28 cellular contexts compared by ENCODE assay signal in the genomic region with DNA sequence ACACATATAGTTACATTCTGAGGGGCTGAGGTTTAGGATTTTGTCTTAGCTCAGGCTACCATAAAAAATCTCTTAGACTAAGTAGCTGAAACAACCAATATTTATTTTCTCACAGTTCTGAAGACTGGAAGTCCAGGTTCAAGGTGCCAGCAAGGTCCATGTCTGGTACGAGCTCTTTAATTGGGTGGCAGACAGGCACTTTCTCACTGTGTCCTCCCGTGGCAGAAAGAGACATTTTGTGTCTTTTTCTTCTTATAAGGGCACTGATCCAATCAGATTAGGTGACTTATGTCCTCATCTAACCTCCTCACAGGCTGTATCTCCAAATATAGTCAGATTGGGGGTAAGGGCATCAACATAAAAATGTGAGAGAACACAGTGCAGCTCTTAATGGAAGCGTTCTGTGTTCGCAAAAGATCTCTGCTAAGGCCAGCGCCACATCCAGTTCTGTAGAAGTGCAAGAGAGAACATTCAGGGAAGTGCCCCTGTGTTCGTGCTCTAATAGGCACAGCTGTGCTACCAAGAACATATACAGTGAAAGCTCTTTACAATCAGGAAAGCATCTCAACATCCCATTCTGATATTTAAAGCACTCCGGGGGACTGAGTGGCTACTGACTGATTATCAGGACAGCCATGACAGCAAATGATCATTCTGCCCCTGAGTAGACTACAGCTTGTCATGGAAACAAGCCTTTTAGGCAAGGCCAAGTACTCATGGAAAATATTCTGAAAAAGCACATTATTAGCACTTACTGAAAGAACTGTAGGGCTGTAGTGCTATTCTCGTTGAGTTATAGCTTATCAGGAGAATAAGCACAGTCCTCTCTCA.
"Had no signal": no experiment of that assay in that cellular context is flagged by ENCODE, and none has a peak within 500 bp of the region (broad histone marks: within the 10 kb centered on the region; RNA-seq: fewer than 3 reads in every experiment).

No MANE protein-coding gene starts in this region.

- DNase-seq: activated CD4-positive, alpha-beta memory T cell treated with anti-CD3 and anti-CD28 coated beads for 36 hours; activated CD4-positive, alpha-beta T cell treated with anti-CD3 and anti-CD28 coated beads, Interleukin-2, amount 10 ng/mL, durations not matched to agents 24 days and 14 days; activated CD8-positive, alpha-beta memory T cell treated with anti-CD3 and anti-CD28 coated beads, Interleukin-2, amount 50 U/mL, for 4 hours; activated effector memory CD4-positive, alpha-beta T cell treated with anti-CD3 and anti-CD28 coated beads, Interleukin-2, amount 50 U/mL, for 16 hours; activated naive CD4-positive, alpha-beta T cell treated with anti-CD3 and anti-CD28 coated beads for 36 hours; activated naive CD8-positive, alpha-beta T cell treated with anti-CD3 and anti-CD28 coated beads for 36 hours; activated T-cell treated with anti-CD3 and anti-CD28 coated beads, Interleukin-2, amount 50 U/mL, for 1 hour; effector memory CD8-positive, alpha-beta T cell; head of caudate nucleus; hippocampal formation; immature natural killer cell; kidney; left colon; mammary epithelial cell; nephron progenitor cell; ovary; retina; stimulated activated CD4-positive, alpha-beta T cell treated with anti-CD3 and anti-CD28 coated beads, Interleukin-12 subunit alpha, Interleukin-12 subunit beta, amount 100 ng/mL, for 4 hours; stimulated activated CD4-positive, alpha-beta T cell treated with anti-CD3 and anti-CD28 coated beads, Interleukin-4, amount 100 ng/mL, for 24 hours; stimulated activated naive CD8-positive, alpha-beta T cell treated with anti-CD3 and anti-CD28 coated beads, Interleukin-15, amount 100 ng/mL, for 72 hours; substantia nigra; T-helper 9 cell; tibial artery; upper lobe of right lung; WERI-Rb-1 had no signal

- H3K4me3 Mint-ChIP-seq: activated CD4-positive, alpha-beta memory T cell treated with anti-CD3 and anti-CD28 coated beads for 36 hours; activated CD4-positive, alpha-beta T cell treated with anti-CD3 and anti-CD28 coated beads, Interleukin-2, amount 10 ng/mL, durations not matched to agents 24 days and 14 days; activated naive CD4-positive, alpha-beta T cell treated with anti-CD3 and anti-CD28 coated beads for 36 hours; activated naive CD8-positive, alpha-beta T cell treated with anti-CD3 and anti-CD28 coated beads for 36 hours; activated T-helper 1 cell treated with anti-CD3 and anti-CD28 coated beads, Interleukin-12 subunit alpha, Interleukin-12 subunit beta, Interleukin-2, Interleukin-4 antibody, amounts not matched to agents 30 ng/mL and 10 ng/mL and 1 ng/mL, durations not matched to agents 14 hours and 24 hours and 36 hours; brain; effector memory CD8-positive, alpha-beta T cell; immature natural killer cell; nephron progenitor cell; stimulated activated memory B cell treated with anti-CD40 and anti-IgM and Interleukin-4, amounts not matched to agents 10 μg/mL and 1 μg/mL and 100 μg/mL, for 72 hours; stimulated activated naive CD8-positive, alpha-beta T cell treated with anti-CD3 and anti-CD28 coated beads, Interleukin-15, amount 100 ng/mL, for 72 hours had no signal

- H3K9me3 Mint-ChIP-seq: activated CD4-positive, alpha-beta memory T cell treated with anti-CD3 and anti-CD28 coated beads for 36 hours; activated naive CD8-positive, alpha-beta T cell treated with anti-CD3 and anti-CD28 coated beads for 36 hours; brain; nephron progenitor cell; stimulated activated memory B cell treated with anti-CD40 and anti-IgM and Interleukin-4, amounts not matched to agents 10 μg/mL and 1 μg/mL and 100 μg/mL, for 72 hours had no signal

- H3K36me3 Mint-ChIP-seq: activated CD4-positive, alpha-beta memory T cell treated with anti-CD3 and anti-CD28 coated beads for 36 hours; activated naive CD8-positive, alpha-beta T cell treated with anti-CD3 and anti-CD28 coated beads for 36 hours; brain; immature natural killer cell; stimulated activated memory B cell treated with anti-CD40 and anti-IgM and Interleukin-4, amounts not matched to agents 10 μg/mL and 1 μg/mL and 100 μg/mL, for 72 hours had no signal

- H3K27ac Mint-ChIP-seq: activated CD4-positive, alpha-beta memory T cell treated with anti-CD3 and anti-CD28 coated beads for 36 hours; activated CD4-positive, alpha-beta T cell treated with anti-CD3 and anti-CD28 coated beads, Interleukin-2, amount 10 ng/mL, durations not matched to agents 24 days and 14 days; activated naive CD4-positive, alpha-beta T cell treated with anti-CD3 and anti-CD28 coated beads for 36 hours; activated naive CD8-positive, alpha-beta T cell treated with anti-CD3 and anti-CD28 coated beads for 36 hours; activated T-helper 1 cell treated with anti-CD3 and anti-CD28 coated beads, Interleukin-12 subunit alpha, Interleukin-12 subunit beta, Interleukin-2, Interleukin-4 antibody, amounts not matched to agents 30 ng/mL and 10 ng/mL and 1 ng/mL, durations not matched to agents 14 hours and 24 hours and 36 hours; effector memory CD8-positive, alpha-beta T cell; immature natural killer cell; nephron progenitor cell; stimulated activated memory B cell treated with anti-CD40 and anti-IgM and Interleukin-4, amounts not matched to agents 10 μg/mL and 1 μg/mL and 100 μg/mL, for 72 hours; stimulated activated naive CD8-positive, alpha-beta T cell treated with anti-CD3 and anti-CD28 coated beads, Interleukin-15, amount 100 ng/mL, for 72 hours had no signal

- H3K4me1 Mint-ChIP-seq: activated CD4-positive, alpha-beta T cell treated with anti-CD3 and anti-CD28 coated beads, Interleukin-2, amount 10 ng/mL, durations not matched to agents 24 days and 14 days; activated naive CD8-positive, alpha-beta T cell treated with anti-CD3 and anti-CD28 coated beads for 36 hours; immature natural killer cell; nephron progenitor cell; stimulated activated memory B cell treated with anti-CD40 and anti-IgM and Interleukin-4, amounts not matched to agents 10 μg/mL and 1 μg/mL and 100 μg/mL, for 72 hours; stimulated activated naive CD8-positive, alpha-beta T cell treated with anti-CD3 and anti-CD28 coated beads, Interleukin-15, amount 100 ng/mL, for 72 hours had no signal

- H3K27me3 Mint-ChIP-seq: activated CD4-positive, alpha-beta memory T cell treated with anti-CD3 and anti-CD28 coated beads for 36 hours; activated CD4-positive, alpha-beta T cell treated with anti-CD3 and anti-CD28 coated beads, Interleukin-2, amount 10 ng/mL, durations not matched to agents 24 days and 14 days; activated naive CD8-positive, alpha-beta T cell treated with anti-CD3 and anti-CD28 coated beads for 36 hours; brain; effector memory CD8-positive, alpha-beta T cell; stimulated activated memory B cell treated with anti-CD40 and anti-IgM and Interleukin-4, amounts not matched to agents 10 μg/mL and 1 μg/mL and 100 μg/mL, for 72 hours; stimulated activated naive CD8-positive, alpha-beta T cell treated with anti-CD3 and anti-CD28 coated beads, Interleukin-15, amount 100 ng/mL, for 72 hours had no signal
